ENCODE assay signal across 8 cellular contexts in the genomic region with DNA sequence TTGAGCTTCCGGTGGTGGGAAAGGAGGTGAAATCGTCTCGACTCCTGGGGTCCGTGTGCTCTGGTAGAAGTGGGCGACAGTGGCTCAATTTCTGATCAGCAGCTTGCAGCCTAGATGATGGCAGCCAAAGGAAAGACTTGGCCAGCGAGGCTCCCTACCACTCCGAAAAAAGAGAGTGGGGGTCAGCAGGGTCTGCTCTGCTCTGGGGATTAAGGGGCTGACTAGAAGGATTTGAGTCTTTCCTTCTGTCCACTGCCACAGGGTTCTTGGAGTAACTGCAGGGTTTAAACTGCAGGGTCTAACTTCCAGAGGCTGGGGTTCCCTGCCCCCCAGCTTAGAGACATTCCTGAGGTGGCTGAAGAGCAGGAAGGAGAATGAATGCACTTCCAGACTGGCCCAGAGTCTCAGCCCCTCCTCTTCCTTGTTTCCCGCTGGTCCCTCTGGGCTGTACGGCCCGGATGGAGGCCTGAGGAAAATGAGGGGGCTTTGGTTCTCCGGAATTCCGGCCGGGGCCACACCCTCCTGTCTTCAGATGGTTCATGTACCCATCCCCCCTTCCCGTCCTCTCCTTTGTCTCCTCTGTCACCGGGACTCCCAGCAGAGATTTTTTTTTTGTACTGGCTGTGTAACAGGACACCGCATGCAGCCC. TPM values are rescaled to one million over a fixed set of nuclear protein-coding genes. Genes with fewer than 3 reads are reported as not detected.
DNase-seq lines count a peak whose midpoint lies in the region; ATAC-seq and TF ChIP-seq lines count a peak whose summit lies in the region.

No MANE protein-coding gene starts in this region.

- peak overlapping the region; percentile 88 for H3K4me2 ChIP-seq in mammary epithelial cell (ENCODE audit: insufficient read depth, low read depth, low read length)

- H4K20me1 ChIP-seq in mammary epithelial cell (ENCODE audit: insufficient read depth, low read length): peaks cover 3% of the 10 kb centered on the region

- H3K9ac ChIP-seq in mammary epithelial cell (ENCODE audit: insufficient read depth, low read length): peak overlapping the region; percentile 79

- ATAC-seq in left lobe of liver: peak; percentile 1

- H3K79me2 ChIP-seq in mammary epithelial cell (ENCODE audit: insufficient read depth, low read length): peaks cover 58% of the 10 kb centered on the region

- in situ Hi-C loops in mammary epithelial cell (cut with MboI; ENCODE audit: low sequenced_read_pairs in 2 of 2): no loop called here

- dilution Hi-C loops in mammary epithelial cell (cut with HindIII; ENCODE audit: low sequenced_read_pairs): no loop called here

- DNase-seq in EL (peak; percentile 83), NCI-H2227 treated with DMSO at 0.1 percent for 48 hours (lab: John Stamatoyannopoulos, UW) (peak; percentile 58), mammary epithelial cell (peak; percentile 53), left lobe of liver (ENCODE audit: low spot score) (no peak), tibial artery (no peak), GDM1 (lab: John Stamatoyannopoulos, UW) (no peak), GM20000 (ENCODE audit: low spot score) (no peak)
- no peak for DNase-seq in NK-92 treated with Interleukin-12 subunit alpha and Interleukin-12 subunit beta, amount 100 ng/mL, for 24 hours (lab: John Stamatoyannopoulos, UW)

- H3K4me1 ChIP-seq in mammary epithelial cell (ENCODE audit: insufficient read depth, low read length) (peaks cover 44% of the 10 kb centered on the region), tibial artery (peaks cover 0 to 87% (median 81%) of the 10 kb centered on the region in 4 donors)

- WGBS in mammary epithelial cell (ENCODE audit: low coverage, missing lambda C conversion rate): 3% methylated on average over 10 of the region's 16 CpGs

- H3K9me3 ChIP-seq in mammary epithelial cell (replicated peaks; ENCODE audit: insufficient read depth, low read length) (no peaks in the 10 kb centered on the region), tibial artery (no peaks in the 10 kb centered on the region)

- H3K36me3 ChIP-seq in mammary epithelial cell (ENCODE audit: insufficient read depth, low read length) (peaks cover 7% of the 10 kb centered on the region), tibial artery (peaks cover 16 to 21% (median 19%) of the 10 kb centered on the region in 3 donors)

- H3K27me3 ChIP-seq in mammary epithelial cell (ENCODE audit: insufficient read depth, low read length) (no peaks in the 10 kb centered on the region), tibial artery (no peaks in the 10 kb centered on the region)

- intact Hi-C loops in mammary epithelial cell (cut with micrococcal nuclease): loop anchor here (2.0 kb wide), 1 partner anchor 16 kb away; no protein-coding TSS in a partner anchor
- intact Hi-C loops in tibial artery (cut with DNase I; ENCODE audit: low total_unique reads): no loop called here

- TF ChIP-seq CTCF in mammary epithelial cell (conservative IDR thresholded peaks at IDR 0.05 in 1 of 2, IDR thresholded peaks at IDR 0.05 in 1 of 2; ENCODE audit: extremely low read depth in 1 of 2, insufficient read depth in 1 of 2, low read depth in 1 of 2, low read length in 2 of 2) (no peak), tibial artery (IDR thresholded peaks at IDR 0.05) (no peak), GM20000 (IDR thresholded peaks at IDR 0.05; ENCODE audit: extremely low read depth, missing control alignments) (no peak)

- peak overlapping the region; percentile 75 for H3K27ac ChIP-seq in mammary epithelial cell (ENCODE audit: insufficient read depth, low read depth, low read length)
- peak overlapping the region; percentile 99 to 100 for H3K27ac ChIP-seq in tibial artery

- BruUV-seq in mammary epithelial cell (replicated peaks; lab: Mats Ljungman, UMichigan): TSS peak; percentile 57

- H2AFZ ChIP-seq in mammary epithelial cell (ENCODE audit: low read depth, low read length): peak overlapping the region; percentile 60

- CTCF ChIA-PET in mammary epithelial cell (lab: Charles Lee; ENCODE audit: low non-redundant PET): interaction anchor here (0.6 kb wide), 2 partner anchors 62 to 746 kb away, joined by 7 to 13 read pairs; no protein-coding TSS in a partner anchor

- peak overlapping the region; percentile 60 to 74 (median 66) for H3K4me3 ChIP-seq in mammary epithelial cell (replicated peaks in 1 of 3; ENCODE audit: insufficient read depth in 1 of 3, low read depth in 2 of 3, low read length in 3 of 3)
- peak overlapping the region; percentile 95 to 98 for H3K4me3 ChIP-seq in tibial artery

RNA-seq across cellular contexts. Expression of a gene that starts 0.9 kb away (rescaled TPM):
- total RNA-seq in mammary epithelial cell (100 to 1,000 TPM in 1 of 2 donors, 10 to 100 TPM in 1; 32.5 to 519 TPM), left lobe of liver (21.6 TPM)
- 136 TPM for polyA plus RNA-seq in mammary epithelial cell
- 118 TPM for polyA minus RNA-seq in mammary epithelial cell

RNA-seq across cellular contexts. Expression of a gene that starts 37.2 kb away (rescaled TPM):
- 10 to 100 TPM in 1 of 2 donors, 1 to 10 TPM in 1; 9.5 to 13.3 TPM for total RNA-seq in mammary epithelial cell
- 4.4 TPM for polyA plus RNA-seq in mammary epithelial cell
- polyA minus RNA-seq in mammary epithelial cell: 5.9 TPM
- total RNA-seq in left lobe of liver: 9.1 TPM

Comparison
In these comparisons a context has a peak if more than half of its experiments do, and no peak if none do; other contexts are left out.
1. DNase-seq: peak in EL (single experiment), NCI-H2227 treated with DMSO at 0.1 percent for 48 hours (single experiment) and mammary epithelial cell (single experiment); none in left lobe of liver (single experiment), tibial artery (0 of 2), GDM1 (single experiment), NK-92 treated with Interleukin-12 subunit alpha and Interleukin-12 subunit beta, amount 100 ng/mL, for 24 hours (single experiment) and GM20000 (single experiment).